ENCODE assay signal across 8 cellular contexts in genomic region chr22:39959640-39960447, GRCh38. TPM values are rescaled to one million over a fixed set of nuclear protein-coding genes. Genes with fewer than 3 reads are reported as not detected.
DNase-seq lines count a peak whose midpoint lies in the region; ATAC-seq, FAIRE-seq and TF ChIP-seq lines count a peak whose summit lies in the region.

Gene TMA7B, plus strand, starts transcription at chr22:39960397. Its CDS starts 3,978 bp downstream, at chr22:39964375.

- ATAC-seq in HepG2 (peak; percentile 88), HG02571 (IDR thresholded peaks at IDR 0.05; ENCODE audit: unreplicated experiment) (no peak), GM18861 (IDR thresholded peaks at IDR 0.05; ENCODE audit: unreplicated experiment) (no peak), HG02763 (IDR thresholded peaks at IDR 0.05; ENCODE audit: unreplicated experiment) (no peak), GM18873 (IDR thresholded peaks at IDR 0.05; ENCODE audit: low FRiP score, unreplicated experiment) (no peak)

- no peak for FAIRE-seq in HepG2 (lab: Jason Lieb, UNC)

- CTCF ChIA-PET in RWPE1 (lab: Yijun Ruan, JAX) = interaction anchor here (0.6 to 0.7 kb wide), 4 partner anchors 36 to 237 kb away, joined by 3 to 4 read pairs (median 4); no protein-coding TSS in a partner anchor
- CTCF ChIA-PET in HepG2 (lab: Yijun Ruan, JAX; ENCODE audit: low intra/inter-chr PET ratio, low total read pairs) = no interaction called here

- in situ Hi-C loops in astrocyte of the spinal cord (cut with HindIII; ENCODE audit: low sequenced_read_pairs) (no loop called here), HepG2 (cut with HindIII; ENCODE audit: extremely low pct_ligation_motif_present, low pct_unique_long_range_greater_than_20kb) (no loop called here)

- intact Hi-C loops in HepG2 (cut with micrococcal nuclease; ENCODE audit: unreplicated experiment) = no loop called here

- no TSS peak for BruUV-seq in HepG2 (replicated peaks; lab: Mats Ljungman, UMichigan)

- H3K36me3 ChIP-seq in HepG2 (replicated peaks in 1 of 2; ENCODE audit: control insufficient read depth in 1 of 2, insufficient read depth in 2 of 2, low read length in 2 of 2) = no peaks in the 10 kb centered on the region

- no peak for TF ChIP-seq POLR2A in HepG2 (IDR thresholded peaks at IDR 0.05; ENCODE audit: insufficient read depth in 1 of 2, low read depth in 2 of 2, low read length in 2 of 2)

- H2AFZ ChIP-seq in HepG2 (ENCODE audit: low read length) = no peak within 1 kb of the TSS

- TF ChIP-seq CTCF in GM12873 (IDR thresholded peaks at IDR 0.05; ENCODE audit: insufficient read depth, low read depth, low read length, missing control alignments) (peak; percentile 26), RWPE1 (conservative IDR thresholded peaks at IDR 0.05; ENCODE audit: low read depth) (no peak), astrocyte of the spinal cord (IDR thresholded peaks at IDR 0.05; ENCODE audit: low read depth, low read length) (peak; percentile 56), HepG2 (CRISPR knock-in tag; IDR thresholded peaks at IDR 0.05) (no peak)

- DNase-seq in RWPE1 (ENCODE audit: low spot score) (peak; percentile 20), astrocyte of the spinal cord (ENCODE audit: low read depth, low spot score) (peak; percentile 69), HepG2 (ENCODE audit: low spot score) (no peak)

- H3K4me3 ChIP-seq in astrocyte of the spinal cord (ENCODE audit: low read depth, low read length) (no peak within 1 kb of the TSS), HepG2 (replicated peaks in 1 of 3; ENCODE audit: insufficient read depth in 1 of 3, low read depth in 2 of 3, low read length in 3 of 3) (no peak within 1 kb of the TSS)

- H4K20me1 ChIP-seq in HepG2 (ENCODE audit: insufficient read depth, low read length) = no peaks in the 10 kb centered on the region

- H3K4me2 ChIP-seq in HepG2 (ENCODE audit: low read depth, low read length) = no peak within 1 kb of the TSS

- 11% methylated on average over 13 of the region's 14 CpGs for WGBS in HepG2 (ENCODE audit: low lambda C conversion rate)

- no peak within 1 kb of the TSS for H3K9ac ChIP-seq in HepG2 (ENCODE audit: insufficient read depth, low read depth, low read length)

- H3K27me3 ChIP-seq in HepG2 (ENCODE audit: control insufficient read depth in 1 of 2, insufficient read depth in 2 of 2, low read length in 2 of 2) = peaks cover 3 to 21% of the 10 kb centered on the region in 2 experiments; a peak in 3 of 5 replicates

- POLR2A ChIA-PET in RWPE1 (lab: Yijun Ruan, JAX; ENCODE audit: low non-redundant PET) = no interaction called here
- POLR2A ChIA-PET in HepG2 (lab: Yijun Ruan, JAX) = no interaction called here

- no peaks in the 10 kb centered on the region for H3K9me3 ChIP-seq in HepG2 (ENCODE audit: low read length)

- H3K79me2 ChIP-seq in HepG2 (ENCODE audit: insufficient read depth, low read length) = no peaks in the 10 kb centered on the region

- H3K27ac ChIP-seq in RWPE1 = no peak within 1 kb of the TSS
- no peak within 1 kb of the TSS for H3K27ac ChIP-seq in HepG2 (ENCODE audit: extremely low read length, insufficient read depth, low read length)

- TF ChIP-seq RAD21 in HepG2 (CRISPR knock-in tag; IDR thresholded peaks at IDR 0.05) = no peak

- TF ChIP-seq EP300 in HepG2 (IDR thresholded peaks at IDR 0.05; ENCODE audit: low read depth in 2 of 2, low read length in 2 of 2) (no peak), HepG2 (CRISPR knock-in tag; IDR thresholded peaks at IDR 0.05; ENCODE audit: borderline replicate concordance) (no peak)

- peaks cover 6% of the 10 kb centered on the region; the same call in 1 of the 2 replicates for H3K4me1 ChIP-seq in HepG2 (ENCODE audit: insufficient read depth, low read length)

TF ChIP-seq in HepG2, 621 proteins besides CTCF, POLR2A, EP300 and RAD21:
- TF ChIP-seq MTF1 (CRISPR knock-in tag; IDR thresholded peaks at IDR 0.05) (no peak), MTA3 (CRISPR knock-in tag; IDR thresholded peaks at IDR 0.05) (no peak), SMC3 (IDR thresholded peaks at IDR 0.05; ENCODE audit: low read length) (0 out of 2 replicates have a peak, but pooled peaks have one; percentile 4), ZNF530 (CRISPR knock-in tag; IDR thresholded peaks at IDR 0.05; ENCODE audit: low read depth) (no peak)

RNA-seq across cellular contexts. Expression of gene TMA7B, which starts in this region (rescaled TPM):
- not detected in 2 replicates for total RNA-seq in HepG2 (2016; rRNA removed; fragmentation: Illumina TruSeq; extraction: Trizol)
- total RNA-seq in HepG2 (2016; cell fraction: cytosol; rRNA removed; fragmentation: Illumina TruSeq; extraction: Trizol; ENCODE audit: low read depth) = not detected in 2 replicates
- not detected in 2 replicates for total RNA-seq in HepG2 (2016; cell fraction: insoluble cytoplasmic fraction; rRNA removed; fragmentation: Illumina TruSeq; extraction: Trizol)
- not detected in 2 replicates for total RNA-seq in HepG2 (2016; cell fraction: membrane; rRNA removed; fragmentation: Illumina TruSeq; extraction: Trizol)
- total RNA-seq in HepG2 (2016; cell fraction: nucleus; rRNA removed; fragmentation: Illumina TruSeq; extraction: Trizol) = not detected in 2 replicates
- polyA plus RNA-seq in HepG2 (2011; rRNA removed) = not detected in 2 replicates
- not detected in 2 replicates for polyA plus RNA-seq in HepG2 (2011; cell fraction: cytosol; rRNA removed)
- polyA plus RNA-seq in HepG2 (2011; cell fraction: nucleus; rRNA removed) = not detected in 2 replicates
- polyA plus RNA-seq in HepG2 (2012) = not detected in 2 replicates
- polyA plus RNA-seq in HepG2 (2016; cell fraction: cytosol; fragmentation: Illumina TruSeq; extraction: Trizol; ENCODE audit: low read depth) = not detected in 2 replicates
- not detected in 2 replicates for polyA plus RNA-seq in HepG2 (2016; cell fraction: insoluble cytoplasmic fraction; fragmentation: Illumina TruSeq; extraction: Trizol; ENCODE audit: low read depth)
- polyA plus RNA-seq in HepG2 (2016; cell fraction: membrane; fragmentation: Illumina TruSeq; extraction: Trizol; ENCODE audit: low read depth) = not detected in 2 replicates
- not detected in 2 replicates for polyA plus RNA-seq in HepG2 (2016; cell fraction: nucleus; fragmentation: Illumina TruSeq; extraction: Trizol; ENCODE audit: insufficient read depth, low read depth)
- polyA minus RNA-seq in HepG2 (2011; rRNA and poly(A)+ RNA removed; ENCODE audit: low replicate concordance) = not detected in 2 replicates
- not detected in 2 replicates for polyA minus RNA-seq in HepG2 (2011; cell fraction: cytosol; rRNA and poly(A)+ RNA removed)
- not detected in 2 replicates for polyA minus RNA-seq in HepG2 (2011; cell fraction: nucleus; rRNA and poly(A)+ RNA removed)

Comparison
In these comparisons a context has a peak if more than half of its experiments do, and no peak if none do; other contexts are left out.
1. Peak in ATAC-seq in HepG2; RNA of the gene not detected or under 1 TPM.
2. CTCF ChIP-seq: peak in GM12873 (single experiment) and astrocyte of the spinal cord (single experiment); none in RWPE1 (single experiment) and HepG2 (single experiment).